8 cellular contexts compared by ENCODE assay signal in the genomic region with DNA sequence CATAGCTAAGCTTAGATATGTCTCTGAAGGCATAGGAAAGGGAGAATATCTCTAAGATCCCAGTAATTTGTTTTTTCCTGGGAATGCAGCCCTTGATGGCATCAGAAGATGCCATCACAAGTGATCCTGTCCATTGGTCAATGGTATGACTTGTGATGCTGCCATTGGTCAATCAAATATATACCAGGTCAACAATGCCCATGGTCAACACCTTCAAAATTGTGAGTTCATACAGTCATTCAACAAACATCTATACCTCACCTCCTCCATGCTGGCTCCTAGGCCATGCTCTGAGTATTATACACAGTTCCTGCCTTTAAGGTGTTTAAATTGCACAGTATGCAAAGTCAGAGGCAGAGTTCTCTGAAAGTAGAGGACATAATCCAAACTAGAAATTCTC. TPM values are rescaled to one million over a fixed set of nuclear protein-coding genes. Genes with fewer than 3 reads are reported as not detected.
"Had no signal": no experiment of that assay in that cellular context is flagged by ENCODE, and none has a peak within 500 bp of the region (broad histone marks: within the 10 kb centered on the region; RNA-seq: fewer than 3 reads in every experiment).

No MANE protein-coding gene starts in this region.

- ATAC-seq: GM12878 had no signal

- H3K4me3 ChIP-seq: GM12878 had no signal

- FAIRE-seq: G401.6, GM12878, GM12891, GM18507, GM19239 had no signal

- DNase-seq: GDM1, GF-D8 had no signal

RNA-seq across cellular contexts. Expression of a gene that starts 19.3 kb away (rescaled TPM):
- total RNA-seq: G401, GM12878 had no signal
- polyA plus RNA-seq: GM12878 had no signal

RNA-seq across cellular contexts. Expression of a gene that starts 47.1 kb away (rescaled TPM):
- total RNA-seq: G401, GM12878 had no signal
- polyA plus RNA-seq: GM12878 had no signal
